19 cellular contexts compared by ENCODE assay signal in genomic region chr20:50565874-50566273, GRCh38. TPM values are rescaled to one million over a fixed set of nuclear protein-coding genes. Genes with fewer than 3 reads are reported as not detected.
A peak's percentile ranks its signal among the peaks of the same experiment; 100 is the strongest.
DNase-seq lines count a peak whose midpoint lies in the region; ATAC-seq and TF ChIP-seq lines count a peak whose summit lies in the region.
"Had no signal": no experiment of that assay in that cellular context is flagged by ENCODE, and none has a peak within 500 bp of the region (broad histone marks: within the 10 kb centered on the region; RNA-seq: fewer than 3 reads in every experiment).

No MANE protein-coding gene starts in this region.

- 93 to 94% methylated on average over 3 to 4 of the region's 4 CpGs for WGBS in endodermal cell (ENCODE audit: insufficient coverage in 1 of 2, insufficient read length in 1 of 2), 2 experiments

- POLR2A ChIA-PET in naive thymus-derived CD4-positive, alpha-beta T cell (lab: Charles Lee), result interaction anchor here (0.6 to 5.6 kb wide), 2 partner anchors 19 to 55 kb away, joined by 3 to 24 read pairs; partner anchors contain the start of gene PTPN1

- no peaks in the 10 kb centered on the region for H3K4me1 ChIP-seq in endodermal cell (ENCODE audit: control insufficient read depth, insufficient read depth, low read length)
- peaks cover 7 to 16% of the 10 kb centered on the region in 2 donors for H3K4me1 ChIP-seq in naive thymus-derived CD4-positive, alpha-beta T cell (ENCODE audit: control insufficient read depth in 2 of 2, insufficient read depth in 2 of 2, low read length in 2 of 2)

- no peak overlapping the region for H3K9ac ChIP-seq in endodermal cell (ENCODE audit: extremely low read depth, low read length, poor library complexity, severe bottlenecking)
- H3K9ac ChIP-seq: BLaER1 treated with 17β-estradiol and CSF1 and Interleukin-3, amounts not matched to agents 10 nM and 100 nM had no signal

- H3K4me1 Mint-ChIP-seq in activated naive CD4-positive, alpha-beta T cell treated with anti-CD3 and anti-CD28 coated beads for 36 hours (ENCODE audit: low read depth), result peaks cover 97% of the 10 kb centered on the region
- H3K4me1 Mint-ChIP-seq in HFFc6 (ENCODE audit: low read depth) (peaks cover 39% of the 10 kb centered on the region), endodermal cell (peaks cover 1% of the 10 kb centered on the region)
- H3K4me1 Mint-ChIP-seq in naive thymus-derived CD4-positive, alpha-beta T cell, result peaks cover 45 to 77% (median 64%) of the 10 kb centered on the region in 7 donors

- no peak overlapping the region for H3K4me3 ChIP-seq in endodermal cell (ENCODE audit: low read length)
- H3K4me3 ChIP-seq in naive thymus-derived CD4-positive, alpha-beta T cell (ENCODE audit: low read length), result no peak overlapping the region
- H3K4me3 ChIP-seq: BLaER1 treated with 17β-estradiol and CSF1 and Interleukin-3, amounts not matched to agents 10 nM and 100 nM had no signal

- no peaks in the 10 kb centered on the region for H3K27me3 Mint-ChIP-seq in activated naive CD4-positive, alpha-beta T cell treated with anti-CD3 and anti-CD28 coated beads for 36 hours (ENCODE audit: low read depth)
- H3K27me3 Mint-ChIP-seq in HFFc6 (ENCODE audit: insufficient read depth) (no peaks in the 10 kb centered on the region; the same call in 1 of the 2 replicates), endodermal cell (ENCODE audit: insufficient read depth) (no peaks in the 10 kb centered on the region)
- H3K27me3 Mint-ChIP-seq in naive thymus-derived CD4-positive, alpha-beta T cell, result no peaks in the 10 kb centered on the region

- peak overlapping the region; percentile 69 for H3K27ac Mint-ChIP-seq in activated naive CD4-positive, alpha-beta T cell treated with anti-CD3 and anti-CD28 coated beads for 36 hours
- peak overlapping the region in 1 of 2 donors; percentile 65 for H3K27ac Mint-ChIP-seq in activated naive CD4-positive, alpha-beta T cell treated with anti-CD3 and anti-CD28 coated beads, Interleukin-2, amount 50 U/mL, for 72 hours
- H3K27ac Mint-ChIP-seq in HFFc6, result 0 out of 2 replicates have a peak overlapping the region, but pooled peaks have one; percentile 38
- peak overlapping the region; percentile 44 for H3K27ac Mint-ChIP-seq in endodermal cell
- peak overlapping the region in 7 of 9 donors; percentile 7 to 73 (median 51) for H3K27ac Mint-ChIP-seq in naive thymus-derived CD4-positive, alpha-beta T cell

- no peaks in the 10 kb centered on the region for H3K27me3 ChIP-seq in endodermal cell (ENCODE audit: control insufficient read depth, insufficient read depth, low read length, poor library complexity, severe bottlenecking)
- no peaks in the 10 kb centered on the region for H3K27me3 ChIP-seq in naive thymus-derived CD4-positive, alpha-beta T cell (ENCODE audit: control insufficient read depth in 2 of 2, insufficient read depth in 2 of 2, low read length in 2 of 2)
- H3K27me3 ChIP-seq: BLaER1 treated with 17β-estradiol and CSF1 and Interleukin-3, amounts not matched to agents 10 nM and 100 nM had no signal

- H3K27ac ChIP-seq in endodermal cell (ENCODE audit: low read depth, low read length), result no peak overlapping the region
- H3K27ac ChIP-seq in naive thymus-derived CD4-positive, alpha-beta T cell (ENCODE audit: low read depth, low read length), result no peak overlapping the region
- no peak overlapping the region for H3K27ac ChIP-seq in caudate nucleus (ENCODE audit: low read depth, low read length)
- H3K27ac ChIP-seq: BLaER1 treated with 17β-estradiol and CSF1 and Interleukin-3, amounts not matched to agents 10 nM and 100 nM had no signal

- no peaks in the 10 kb centered on the region for H3K9me3 ChIP-seq in endodermal cell (ENCODE audit: control insufficient read depth, low read length)
- no peaks in the 10 kb centered on the region for H3K9me3 ChIP-seq in naive thymus-derived CD4-positive, alpha-beta T cell (ENCODE audit: control insufficient read depth in 2 of 3, low read length in 3 of 3)
- H3K9me3 ChIP-seq: BLaER1 treated with 17β-estradiol and CSF1 and Interleukin-3, amounts not matched to agents 10 nM and 100 nM had no signal

- DNase-seq in activated naive CD4-positive, alpha-beta T cell treated with anti-CD3 and anti-CD28 coated beads for 36 hours, result no peak
- DNase-seq in activated naive CD4-positive, alpha-beta T cell treated with anti-CD3 and anti-CD28 coated beads, Interleukin-2, amount 50 U/mL, for 72 hours (ENCODE audit: low spot score in 2 of 2), result no peak
- DNase-seq in HFFc6, result no peak
- no peak for DNase-seq in endodermal cell
- DNase-seq in naive thymus-derived CD4-positive, alpha-beta T cell, result no peak
- no peak for DNase-seq in caudate nucleus (lab: John Stamatoyannopoulos, UW)
- no peak for DNase-seq in cerebellar nuclear complex (lab: John Stamatoyannopoulos, UW)
- DNase-seq: ACHN; activated CD4-positive, alpha-beta T cell treated with anti-CD3 and anti-CD28 coated beads for 1 hour; activated naive CD4-positive, alpha-beta T cell treated with Interleukin-2 at 50 U/mL for 16 hours; effector CD4-positive, alpha-beta T cell; KG1; NCI-H2171 treated with DMSO at 0.1 percent for 48 hours; NCI-H526 treated with DMSO at 0.1 percent for 48 hours; substantia nigra had no signal

- H3K36me3 ChIP-seq in endodermal cell (ENCODE audit: control insufficient read depth, insufficient read depth, low read length), result peaks cover 67% of the 10 kb centered on the region
- H3K36me3 ChIP-seq in naive thymus-derived CD4-positive, alpha-beta T cell (ENCODE audit: control insufficient read depth in 2 of 3, insufficient read depth in 3 of 3, low read length in 3 of 3), result peaks cover 11 to 69% (median 18%) of the 10 kb centered on the region in 3 experiments

- no peak overlapping the region for H3K4me3 Mint-ChIP-seq in activated naive CD4-positive, alpha-beta T cell treated with anti-CD3 and anti-CD28 coated beads for 36 hours
- H3K4me3 Mint-ChIP-seq in HFFc6, result no peak overlapping the region
- no peak overlapping the region for H3K4me3 Mint-ChIP-seq in endodermal cell
- no peak overlapping the region for H3K4me3 Mint-ChIP-seq in naive thymus-derived CD4-positive, alpha-beta T cell

- H3K36me3 Mint-ChIP-seq in activated naive CD4-positive, alpha-beta T cell treated with anti-CD3 and anti-CD28 coated beads for 36 hours (ENCODE audit: low read depth), result peaks cover 75% of the 10 kb centered on the region
- peaks cover 47 to 78% of the 10 kb centered on the region in 2 donors for H3K36me3 Mint-ChIP-seq in activated naive CD4-positive, alpha-beta T cell treated with anti-CD3 and anti-CD28 coated beads, Interleukin-2, amount 50 U/mL, for 72 hours
- H3K36me3 Mint-ChIP-seq in HFFc6 (ENCODE audit: low read depth) (peaks cover 46% of the 10 kb centered on the region), endodermal cell (ENCODE audit: low read depth) (peaks cover 51% of the 10 kb centered on the region)
- H3K36me3 Mint-ChIP-seq in naive thymus-derived CD4-positive, alpha-beta T cell, result peaks cover 20 to 52% (median 22%) of the 10 kb centered on the region in 5 donors

- TF ChIP-seq CTCF in HFFc6 (IDR thresholded peaks at IDR 0.05), result no peak
- TF ChIP-seq CTCF in endodermal cell (conservative IDR thresholded peaks at IDR 0.05), result no peak

- intact Hi-C loops in activated naive CD4-positive, alpha-beta T cell treated with anti-CD3 and anti-CD28 coated beads for 36 hours (cut with micrococcal nuclease), result loop anchor here (10.0 kb wide), 1 partner anchor 451 kb away; the partner anchor contains the start of gene UBE2V1
- intact Hi-C loops in naive thymus-derived CD4-positive, alpha-beta T cell (cut with micrococcal nuclease), result no loop called here

- ATAC-seq in activated naive CD4-positive, alpha-beta T cell treated with anti-CD3 and anti-CD28 coated beads, Interleukin-2, amount 50 U/mL, for 72 hours, result no peak
- ATAC-seq in naive thymus-derived CD4-positive, alpha-beta T cell, result no peak
- ATAC-seq in GM18505 (IDR thresholded peaks at IDR 0.05; ENCODE audit: unreplicated experiment), result no peak
- ATAC-seq: esophagus mucosa, sciatic nerve had no signal

- CTCF ChIA-PET in activated naive CD4-positive, alpha-beta T cell treated with anti-CD3 and anti-CD28 coated beads for 36 hours (lab: Charles Lee), result interaction anchor here (0.7 to 1.8 kb wide), 4 partner anchors 14 to 87 kb away, joined by 3 to 5 read pairs (median 4); no protein-coding TSS in a partner anchor
- CTCF ChIA-PET in naive thymus-derived CD4-positive, alpha-beta T cell (lab: Charles Lee), result interaction anchor here (0.8 to 1.1 kb wide), 2 partner anchors 52 to 62 kb away, joined by 4 read pairs; no protein-coding TSS in a partner anchor

- no peaks in the 10 kb centered on the region for H3K9me3 Mint-ChIP-seq in activated naive CD4-positive, alpha-beta T cell treated with anti-CD3 and anti-CD28 coated beads for 36 hours
- H3K9me3 Mint-ChIP-seq in activated naive CD4-positive, alpha-beta T cell treated with anti-CD3 and anti-CD28 coated beads, Interleukin-2, amount 50 U/mL, for 72 hours, result peaks cover 0 to 4% of the 10 kb centered on the region in 2 donors
- no peaks in the 10 kb centered on the region for H3K9me3 Mint-ChIP-seq in HFFc6
- H3K9me3 Mint-ChIP-seq in endodermal cell, result no peaks in the 10 kb centered on the region
- H3K9me3 Mint-ChIP-seq in naive thymus-derived CD4-positive, alpha-beta T cell, result no peaks in the 10 kb centered on the region

- no peak for TF ChIP-seq POLR2A in GM18505 (IDR thresholded peaks at IDR 0.05; ENCODE audit: borderline replicate concordance, extremely low read depth, insufficient read depth, insufficient read length)

RNA-seq across cellular contexts. Expression of gene PTPN1, which starts 55.7 kb away (rescaled TPM):
- total RNA-seq in activated naive CD4-positive, alpha-beta T cell treated with anti-CD3 and anti-CD28 coated beads for 36 hours, result 100 to 1,000 TPM; 111 to 119 TPM
- total RNA-seq in activated naive CD4-positive, alpha-beta T cell treated with anti-CD3 and anti-CD28 coated beads, Interleukin-2, amount 50 U/mL, for 72 hours, result 100 to 1,000 TPM in 1 of 2 donors, 10 to 100 TPM in 1; 52.6 to 113 TPM
- 10 to 100 TPM; 37.8 to 46.5 (median 45.2) TPM for total RNA-seq in HFFc6 (2021; fragmentation: NEBNext Ultra II Directional; extraction: Animal tissue kit (Norgen Biotek cat#: 25700))
- 10 to 100 TPM; 25.4 to 28.7 TPM for total RNA-seq in endodermal cell
- polyA plus RNA-seq in endodermal cell (2013, experiment 1 of 2), result 33.9 TPM
- 30.7 TPM for polyA plus RNA-seq in endodermal cell (2013, experiment 2 of 2)
- 10 to 100 TPM; 53.9 to 80.5 (median 60.2) TPM for total RNA-seq in naive thymus-derived CD4-positive, alpha-beta T cell
- 10 to 100 TPM; 30.4 to 34.7 TPM for polyA plus RNA-seq in naive thymus-derived CD4-positive, alpha-beta T cell
